Comparison of ENCODE assay signal across 1 cellular context in genomic region chr11:74462631-74463030, GRCh38.
A peak's percentile ranks its signal among the peaks of the same experiment; 100 is the strongest.
TF ChIP-seq lines count a peak whose summit lies in the region.

No MANE protein-coding gene starts in this region.

TF ChIP-seq in K562, 482 proteins besides CTCF, POLR2A, EP300 and RAD21:
- TF ChIP-seq TAF7 (tag; IDR thresholded peaks at IDR 0.05) (no peak), ARNT (IDR thresholded peaks at IDR 0.05) (no peak), PRMT5 (CRISPR knock-in tag; IDR thresholded peaks at IDR 0.05) (no peak), ZHX1 (conservative IDR thresholded peaks at IDR 0.05; ENCODE audit: low read length) (no peak), SPI1 (IDR thresholded peaks at IDR 0.05; ENCODE audit: borderline replicate concordance, low read depth, low read length) (0 out of 2 replicates have a peak, but pooled peaks have one; percentile 60)
